23 cellular contexts compared by ENCODE assay signal in the genomic region with DNA sequence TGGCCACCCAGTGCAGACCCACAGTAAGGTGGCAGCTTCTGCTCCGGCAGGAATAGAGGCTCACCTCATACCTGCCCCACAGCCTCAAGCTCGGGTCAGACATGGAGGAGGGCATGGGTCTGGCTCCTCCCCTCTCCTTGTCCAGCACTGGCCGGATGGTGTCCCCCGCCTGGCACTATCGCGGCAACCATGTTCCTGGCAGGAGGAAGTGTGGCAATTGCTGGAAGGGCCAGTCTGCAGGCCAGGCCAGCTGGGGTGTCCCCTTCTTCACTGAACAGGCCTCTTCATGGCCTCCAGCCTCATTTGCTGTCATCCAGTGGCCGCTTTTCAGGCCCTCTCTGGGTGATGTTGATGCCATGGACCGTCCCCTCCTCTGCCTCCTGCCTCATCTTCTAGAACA. TPM values are rescaled to one million over a fixed set of nuclear protein-coding genes. Genes with fewer than 3 reads are reported as not detected.
DNase-seq lines count a peak whose midpoint lies in the region; ATAC-seq, FAIRE-seq and TF ChIP-seq lines count a peak whose summit lies in the region.
"Had no signal": no experiment of that assay in that cellular context is flagged by ENCODE, and none has a peak within 500 bp of the region (broad histone marks: within the 10 kb centered on the region; RNA-seq: fewer than 3 reads in every experiment).

No MANE protein-coding gene starts in this region.

- H2BK15ac ChIP-seq in H1 (ENCODE audit: low read length) = peak overlapping the region; percentile 29; the same call in 1 of the 2 replicates

- no peaks in the 10 kb centered on the region for H3K23me2 ChIP-seq in H1 (ENCODE audit: low read depth, low read length)

- CTCF ChIA-PET in H1 (lab: Charles Lee; ENCODE audit: partially characterized antibody) = interaction anchor here (0.7 to 1.2 kb wide), 2 partner anchors 19 to 38 kb away, joined by 3 read pairs; no protein-coding TSS in a partner anchor

- H3K14ac ChIP-seq in H1 (ENCODE audit: insufficient read length) = no peak overlapping the region

- 0 out of 2 replicates have a peak overlapping the region, but pooled peaks have one; percentile 5 for H2AK5ac ChIP-seq in H1 (ENCODE audit: low read depth, low read length)

- intact Hi-C loops in esophagus squamous epithelium (cut with DNase I) = no loop called here

- H4K20me1 ChIP-seq in BLaER1 treated with 17β-estradiol and CSF1 and Interleukin-3, amounts not matched to agents 10 nM and 100 nM = no peaks in the 10 kb centered on the region
- H4K20me1 ChIP-seq in OCI-LY3 (ENCODE audit: insufficient read depth, low read length) = no peaks in the 10 kb centered on the region
- H4K20me1 ChIP-seq in H1 (replicated peaks in 1 of 2; ENCODE audit: control insufficient read depth in 1 of 2, insufficient read depth in 2 of 2, low read length in 2 of 2) = no peaks in the 10 kb centered on the region

- H3K79me1 ChIP-seq in H1 (ENCODE audit: low read depth, low read length) = no peaks in the 10 kb centered on the region

- H3K27ac ChIP-seq in BLaER1 treated with 17β-estradiol and CSF1 and Interleukin-3, amounts not matched to agents 10 nM and 100 nM = peak overlapping the region in 10 of 11 experiments; percentile 47 to 78 (median 65); a peak in 20 of 22 replicates
- H3K27ac ChIP-seq in OCI-LY3 (ENCODE audit: low read length) (no peak overlapping the region), H1 (ENCODE audit: low read depth, low read length) (no peak overlapping the region), neutrophil (peak overlapping the region; percentile 44), esophagus squamous epithelium (no peak overlapping the region)
- H3K27ac ChIP-seq: pancreas, right lobe of liver, suprapubic skin had no signal

- H3K4me3 ChIP-seq in BLaER1 treated with 17β-estradiol and CSF1 and Interleukin-3, amounts not matched to agents 10 nM and 100 nM = no peak overlapping the region
- H3K4me3 ChIP-seq in OCI-LY3 (ENCODE audit: low read length) = no peak overlapping the region
- no peak overlapping the region for H3K4me3 ChIP-seq in H1 (ENCODE audit: extremely low read depth in 1 of 4, insufficient read depth in 2 of 4, low read depth in 3 of 4, low read length in 4 of 4)
- peak overlapping the region in 1 of 2 experiments; percentile 30 for H3K4me3 ChIP-seq in neutrophil (ENCODE audit: low read depth in 1 of 2, low read length in 1 of 2)
- no peak overlapping the region for H3K4me3 ChIP-seq in esophagus squamous epithelium
- H3K4me3 ChIP-seq: coronary artery, pancreas, right lobe of liver, suprapubic skin had no signal

- H4K8ac ChIP-seq in H1 (ENCODE audit: extremely low read depth, insufficient read depth, low read length) = no peak overlapping the region

- no peak overlapping the region for H2BK5ac ChIP-seq in H1 (ENCODE audit: low read depth, low read length)

- 96% methylated on average over 8 of the region's 8 CpGs; no CpG with 5 or more reads in 1 of the 2 experiments for WGBS in H1 (ENCODE audit: extremely low coverage in 1 of 2, insufficient coverage in 1 of 2, insufficient read length in 1 of 2, insufficient replicate concordance in 2 of 2, low coverage in 1 of 2, low lambda C conversion rate in 2 of 2, missing lambda C conversion rate in 1 of 2), 2 experiments
- WGBS in esophagus squamous epithelium, 2 donors = 93 to 100% methylated on average over 2 to 5 of the region's 8 CpGs

- TF ChIP-seq POLR2A in H1 (IDR thresholded peaks at IDR 0.05; ENCODE audit: control extremely low read depth in 1 of 2, low read depth in 2 of 2, low read length in 2 of 2) (no peak), esophagus squamous epithelium (IDR thresholded peaks at IDR 0.05) (no peak)

- no peaks in the 10 kb centered on the region for H3K9me3 ChIP-seq in BLaER1 treated with 17β-estradiol and CSF1 and Interleukin-3, amounts not matched to agents 10 nM and 100 nM (replicated peaks in 1 of 11)
- H3K9me3 ChIP-seq in OCI-LY3 (ENCODE audit: insufficient read depth, low read length) = no peaks in the 10 kb centered on the region
- no peaks in the 10 kb centered on the region for H3K9me3 ChIP-seq in H1 (ENCODE audit: insufficient read depth in 2 of 2, low read depth in 1 of 2, low read length in 1 of 2)
- no peaks in the 10 kb centered on the region for H3K9me3 ChIP-seq in neutrophil
- no peaks in the 10 kb centered on the region for H3K9me3 ChIP-seq in esophagus squamous epithelium
- H3K9me3 ChIP-seq: pancreas, right lobe of liver, SK-N-SH, suprapubic skin had no signal

- H3K36me3 ChIP-seq in BLaER1 treated with 17β-estradiol and CSF1 and Interleukin-3, amounts not matched to agents 10 nM and 100 nM = no peaks in the 10 kb centered on the region
- H3K36me3 ChIP-seq in OCI-LY3 (replicated peaks; ENCODE audit: low read depth, low read length) (no peaks in the 10 kb centered on the region), H1 (ENCODE audit: control insufficient read depth in 2 of 4, insufficient read depth in 4 of 4, low read length in 3 of 4) (no peaks in the 10 kb centered on the region), neutrophil (no peaks in the 10 kb centered on the region), esophagus squamous epithelium (no peaks in the 10 kb centered on the region)
- H3K36me3 ChIP-seq: pancreas, right lobe of liver, suprapubic skin had no signal

- TF ChIP-seq CTCF in OCI-LY3 (IDR thresholded peaks at IDR 0.05; ENCODE audit: low read depth, low read length) = no peak
- TF ChIP-seq CTCF in H1 (IDR thresholded peaks at IDR 0.05; ENCODE audit: control extremely low read depth in 1 of 3, insufficient read depth in 1 of 3, low read depth in 1 of 3, low read length in 3 of 3) = no peak
- no peak for TF ChIP-seq CTCF in neutrophil (IDR thresholded peaks at IDR 0.05)
- TF ChIP-seq CTCF in esophagus squamous epithelium (IDR thresholded peaks at IDR 0.05) = no peak

- no peak for ATAC-seq in GM21825 (IDR thresholded peaks at IDR 0.05; ENCODE audit: unreplicated experiment)
- ATAC-seq: naive thymus-derived CD8-positive, alpha-beta T cell had no signal

- no peak overlapping the region for H2BK120ac ChIP-seq in H1 (replicated peaks; ENCODE audit: low read depth, low read length)

- FAIRE-seq in H1 (lab: Jason Lieb, UNC) = no peak
- FAIRE-seq: endometrium, pancreas had no signal

- H2BK20ac ChIP-seq in H1 (ENCODE audit: low read length) = 0 out of 2 replicates have a peak overlapping the region, but pooled peaks have one; percentile 32

- H2AFZ ChIP-seq in OCI-LY3 (ENCODE audit: low read depth, low read length) (no peak overlapping the region), H1 (ENCODE audit: low read length) (no peak overlapping the region)

- H3K23ac ChIP-seq in H1 (ENCODE audit: insufficient read length) = no peak overlapping the region

- H3K4me1 ChIP-seq in BLaER1 treated with 17β-estradiol and CSF1 and Interleukin-3, amounts not matched to agents 10 nM and 100 nM = peaks cover 29 to 58% (median 46%) of the 10 kb centered on the region in 10 experiments
- H3K4me1 ChIP-seq in OCI-LY3 (ENCODE audit: low read length) = peaks cover 10% of the 10 kb centered on the region
- H3K4me1 ChIP-seq in H1 (replicated peaks in 1 of 4; ENCODE audit: control insufficient read depth in 3 of 4, insufficient read depth in 4 of 4, low read length in 3 of 4) = peaks cover 0 to 4% (median 2%) of the 10 kb centered on the region in 4 experiments; a peak in 3 of 7 replicates
- peaks cover 14 to 15% of the 10 kb centered on the region in 2 experiments for H3K4me1 ChIP-seq in neutrophil (ENCODE audit: control insufficient read depth in 1 of 2, insufficient read depth in 1 of 2, low read depth in 1 of 2, low read length in 1 of 2)
- H3K4me1 ChIP-seq in esophagus squamous epithelium = peaks cover 0 to 40% (median 0%) of the 10 kb centered on the region in 3 donors

- POLR2A ChIA-PET in H1 (lab: Charles Lee; ENCODE audit: partially characterized antibody) = interaction anchor here (0.8 kb wide), 1 partner anchor 44 kb away, joined by 3 read pairs; no protein-coding TSS in a partner anchor

- no peak overlapping the region for H3K4ac ChIP-seq in H1 (replicated peaks; ENCODE audit: insufficient read length, low read depth, low read length)

- TF ChIP-seq EP300 in H1 (IDR thresholded peaks at IDR 0.05; ENCODE audit: borderline replicate concordance in 1 of 2, low read depth in 2 of 2, low read length in 2 of 2) = no peak

- DNase-seq in H1 (ENCODE audit: low read depth in 1 of 2, low spot score in 2 of 2) = no peak
- DNase-seq in esophagus squamous epithelium (lab: John Stamatoyannopoulos, UW) = no peak
- no peak for DNase-seq in effector CD8-positive, alpha-beta T cell (lab: John Stamatoyannopoulos, UW)
- no peak for DNase-seq in NOMO-1 treated with dmso at 0.1 percent for 144 hours (lab: John Stamatoyannopoulos, UW; ENCODE audit: unreplicated experiment)
- DNase-seq: activated CD4-positive, alpha-beta T cell treated with anti-CD3 and anti-CD28 coated beads, Interleukin-2, amount 50 U/mL, for 48 hours; activated gamma-delta T cell; activated T-cell treated with anti-CD3 and anti-CD28 coated beads for 4 hours; CD4-positive, alpha-beta memory T cell; kidney glomerular epithelial cell; NCI-H1092; NCI-H187 treated with DMSO at 0.1 percent for 48 hours; NCI-H345; pancreas; right lobe of liver; SK-N-SH had no signal

- H2BK12ac ChIP-seq in H1 (ENCODE audit: low read depth, low read length) = peak overlapping the region; percentile 68; the same call in 1 of the 2 replicates

- no peak overlapping the region for H4K91ac ChIP-seq in H1 (replicated peaks; ENCODE audit: insufficient read length, low read length)

- no peaks in the 10 kb centered on the region for H3K27me3 ChIP-seq in BLaER1 treated with 17β-estradiol and CSF1 and Interleukin-3, amounts not matched to agents 10 nM and 100 nM
- peaks cover 10% of the 10 kb centered on the region for H3K27me3 ChIP-seq in OCI-LY3 (ENCODE audit: low read depth, low read length)
- H3K27me3 ChIP-seq in H1 (replicated peaks in 1 of 4; ENCODE audit: control insufficient read depth in 3 of 4, extremely low read depth in 1 of 4, insufficient read depth in 3 of 4, low read length in 3 of 4) = no peaks in the 10 kb centered on the region; a peak in 2 of 7 replicates
- no peaks in the 10 kb centered on the region for H3K27me3 ChIP-seq in neutrophil
- H3K27me3 ChIP-seq in esophagus squamous epithelium = no peaks in the 10 kb centered on the region
- H3K27me3 ChIP-seq: pancreas, right lobe of liver, suprapubic skin had no signal

- H4K5ac ChIP-seq in H1 (ENCODE audit: insufficient read length, low read depth, low read length) = no peak overlapping the region

- no peak for TF ChIP-seq RAD21 in H1 (IDR thresholded peaks at IDR 0.05 in 1 of 2, conservative IDR thresholded peaks at IDR 0.05 in 1 of 2; ENCODE audit: low read depth in 2 of 2, low read length in 2 of 2)

- no peak overlapping the region for H3K18ac ChIP-seq in H1 (ENCODE audit: extremely low read depth, low read length)

- H3K56ac ChIP-seq in H1 (replicated peaks; ENCODE audit: insufficient read length, low read depth, low read length) = no peak overlapping the region

- H3K9ac ChIP-seq in BLaER1 treated with 17β-estradiol and CSF1 and Interleukin-3, amounts not matched to agents 10 nM and 100 nM = peak overlapping the region in 9 of 11 experiments; percentile 16 to 63 (median 31); a peak in 12 of 22 replicates
- H3K9ac ChIP-seq in OCI-LY3 (ENCODE audit: low read length) (no peak overlapping the region), H1 (replicated peaks in 1 of 4; ENCODE audit: extremely low read depth in 1 of 4, low read depth in 3 of 4, low read length in 3 of 4) (no peak overlapping the region)
- H3K9ac ChIP-seq: SK-N-SH had no signal

- peak overlapping the region; percentile 69 to 90 (median 79) for H3K4me2 ChIP-seq in BLaER1 treated with 17β-estradiol and CSF1 and Interleukin-3, amounts not matched to agents 10 nM and 100 nM
- H3K4me2 ChIP-seq in OCI-LY3 (ENCODE audit: low read length) = peak overlapping the region; percentile 60; the same call in 1 of the 2 replicates
- H3K4me2 ChIP-seq in H1 (ENCODE audit: insufficient read depth in 1 of 2, low read depth in 2 of 2, low read length in 2 of 2) = no peak overlapping the region
- H3K4me2 ChIP-seq: SK-N-SH had no signal

- H3K79me2 ChIP-seq in OCI-LY3 (ENCODE audit: low read length) (no peaks in the 10 kb centered on the region), H1 (ENCODE audit: control insufficient read depth in 1 of 2, insufficient read depth in 2 of 2, low read length in 2 of 2) (no peaks in the 10 kb centered on the region)

RNA-seq across cellular contexts. Expression of gene SMAD7, which starts 41.4 kb away (rescaled TPM):
- 13.8 and 15.5 TPM in 2 replicates for total RNA-seq in H1 (2021; fragmentation: NEBNext Ultra II Directional; extraction: Animal tissue kit (Norgen Biotek cat#: 25700))
- 6.5 and 6.6 TPM in 2 replicates for polyA plus RNA-seq in H1 (2011; rRNA removed)
- 6.1 TPM for polyA plus RNA-seq in H1 (2011; cell fraction: cytosol; rRNA removed)
- 9.4 TPM for polyA plus RNA-seq in H1 (2011; cell fraction: nucleus; rRNA removed)
- polyA plus RNA-seq in H1 (2012, experiment 1 of 2) = 3.7 to 4.5 TPM (median 4.3 TPM) in 4 replicates
- polyA plus RNA-seq in H1 (2012, experiment 2 of 2) = 4.8 TPM
- polyA plus RNA-seq in H1 (2013, experiment 1 of 2) = 12.4 TPM
- polyA plus RNA-seq in H1 (2013, experiment 2 of 2) = 12.0 TPM
- 10.3 and 13.5 TPM in 2 replicates for polyA minus RNA-seq in H1 (2011; rRNA and poly(A)+ RNA removed)
- polyA minus RNA-seq in H1 (2011; cell fraction: cytosol; rRNA and poly(A)+ RNA removed) = 9.7 TPM
- 9.4 TPM for polyA minus RNA-seq in H1 (2011; cell fraction: nucleus; rRNA and poly(A)+ RNA removed)
- total RNA-seq in esophagus squamous epithelium = 10 to 100 TPM in 2 of 4 donors, 1 to 10 TPM in 2; 4.2 to 26.5 (median 9.0) TPM

Comparison
In these comparisons a context has a peak if more than half of its experiments do, and no peak if none do; other contexts are left out.
1. H3K27ac ChIP-seq: peak in BLaER1 treated with 17β-estradiol and CSF1 and Interleukin-3, amounts not matched to agents 10 nM and 100 nM (10 of 11) and neutrophil (single experiment); none in OCI-LY3 (single experiment), H1 (single experiment) and esophagus squamous epithelium (0 of 4).
2. H3K4me2 ChIP-seq: peak in BLaER1 treated with 17β-estradiol and CSF1 and Interleukin-3, amounts not matched to agents 10 nM and 100 nM (11 of 11) and OCI-LY3 (single experiment); none in H1 (0 of 2).
3. H3K9ac ChIP-seq: peak in BLaER1 treated with 17β-estradiol and CSF1 and Interleukin-3, amounts not matched to agents 10 nM and 100 nM (9 of 11); none in OCI-LY3 (single experiment) and H1 (0 of 4).